Comparison of ENCODE assay signal across 16 cellular contexts in the genomic region with DNA sequence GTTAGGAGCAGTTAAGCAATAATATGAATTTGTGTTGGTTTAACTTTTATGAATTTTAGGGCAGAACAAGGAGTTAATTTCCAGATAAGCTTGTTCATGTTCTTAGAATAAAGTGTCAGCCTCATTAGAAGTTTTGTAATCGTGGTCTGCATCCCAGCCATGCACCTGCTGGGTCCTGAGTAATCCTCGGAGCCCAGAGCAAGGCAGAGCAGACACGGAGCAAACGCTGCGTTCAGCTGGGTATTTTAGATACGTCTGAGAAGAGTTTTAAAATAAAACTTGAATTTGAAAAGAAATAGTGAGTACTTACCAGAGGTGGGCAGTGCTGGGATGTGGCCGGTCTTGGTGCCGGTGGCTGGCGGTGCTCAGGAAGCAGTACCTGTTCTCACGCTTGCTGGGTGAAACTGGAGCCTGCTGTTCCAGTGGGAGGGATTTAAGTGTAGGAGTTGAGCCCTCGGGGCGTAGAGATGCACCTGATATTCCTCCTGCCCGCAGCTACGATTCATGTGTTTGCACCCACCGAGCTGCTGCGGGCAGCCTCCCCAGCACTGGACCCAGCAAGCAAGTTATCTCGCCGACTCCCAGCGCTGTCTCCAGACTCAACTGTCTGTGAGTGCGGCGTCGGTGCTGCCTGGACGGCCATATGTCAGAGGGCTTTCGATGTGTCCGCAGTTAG. TPM values are rescaled to one million over a fixed set of nuclear protein-coding genes. Genes with fewer than 3 reads are reported as not detected.
A peak's percentile ranks its signal among the peaks of the same experiment; 100 is the strongest.
DNase-seq lines count a peak whose midpoint lies in the region; ATAC-seq and TF ChIP-seq lines count a peak whose summit lies in the region.
"Had no signal": no experiment of that assay in that cellular context is flagged by ENCODE, and none has a peak within 500 bp of the region (broad histone marks: within the 10 kb centered on the region; RNA-seq: fewer than 3 reads in every experiment).

A gene (minus strand): TSS at position 406 of the 676 bp plus-strand sequence. CDS start 7,568 bp downstream, outside the sequence.

- H3K4me1 ChIP-seq in left ventricle myocardium inferior = peaks cover 42% of the 10 kb centered on the region
- H3K4me1 ChIP-seq in endodermal cell (ENCODE audit: control insufficient read depth, insufficient read depth, low read length) = no peaks in the 10 kb centered on the region
- peaks cover 32% of the 10 kb centered on the region for H3K4me1 ChIP-seq in parathyroid adenoma
- no peaks in the 10 kb centered on the region; the same call in 1 of the 2 replicates for H3K4me1 ChIP-seq in BE2C

- intact Hi-C loops in left ventricle myocardium inferior (cut with micrococcal nuclease) = no loop called here
- intact Hi-C loops in left ventricle myocardium superior (cut with micrococcal nuclease) = no loop called here

- TF ChIP-seq CTCF in left ventricle myocardium inferior (IDR thresholded peaks at IDR 0.05; ENCODE audit: borderline replicate concordance) (no peak), endodermal cell (conservative IDR thresholded peaks at IDR 0.05) (no peak), parathyroid adenoma (IDR thresholded peaks at IDR 0.05) (peak; percentile 35), BE2C (IDR thresholded peaks at IDR 0.05; ENCODE audit: low read depth, low read length) (no peak)

- H3K36me3 ChIP-seq in left ventricle myocardium inferior (no peaks in the 10 kb centered on the region), endodermal cell (ENCODE audit: control insufficient read depth, insufficient read depth, low read length) (peaks cover 4% of the 10 kb centered on the region), parathyroid adenoma (ENCODE audit: control insufficient read depth, insufficient read depth, low read length) (no peaks in the 10 kb centered on the region), BE2C (no peaks in the 10 kb centered on the region)

- H3K4me1 Mint-ChIP-seq in endodermal cell = peaks cover 17% of the 10 kb centered on the region

- DNase-seq in left ventricle myocardium inferior (no peak), left ventricle myocardium superior (no peak), endodermal cell (peak; percentile 62), BE2C (no peak), UCSD-AML1 (lab: John Stamatoyannopoulos, UW; ENCODE audit: unreplicated experiment) (no peak)
- DNase-seq: activated naive CD8-positive, alpha-beta T cell treated with anti-CD3 and anti-CD28 coated beads for 36 hours; HFFc6; NCI-H1930; substantia nigra; T-helper 9 cell had no signal

- H3K79me2 ChIP-seq in parathyroid adenoma = peaks cover 7% of the 10 kb centered on the region

- WGBS in endodermal cell (ENCODE audit: insufficient coverage in 1 of 2, insufficient read length in 1 of 2), 2 experiments = 96% methylated on average over 25 of the region's 25 CpGs

- no peak for ATAC-seq in left ventricle myocardium superior
- no peak for ATAC-seq in HG03521 (IDR thresholded peaks at IDR 0.05; ENCODE audit: unreplicated experiment)
- ATAC-seq in GM18907 (IDR thresholded peaks at IDR 0.05; ENCODE audit: unreplicated experiment) = no peak

- H3K4me3 ChIP-seq in left ventricle myocardium inferior (no peak within 1 kb of the TSS), endodermal cell (ENCODE audit: low read length) (no peak within 1 kb of the TSS), parathyroid adenoma (ENCODE audit: low read depth, low read length) (peak within 1 kb of the TSS; percentile 29), BE2C (ENCODE audit: low read depth, low read length) (no peak within 1 kb of the TSS)

- no peaks in the 10 kb centered on the region for H3K36me3 Mint-ChIP-seq in endodermal cell (ENCODE audit: low read depth)
- H3K36me3 Mint-ChIP-seq: activated naive CD8-positive, alpha-beta T cell treated with anti-CD3 and anti-CD28 coated beads for 36 hours had no signal

- H2AFZ ChIP-seq in parathyroid adenoma = peak within 1 kb of the TSS; percentile 77

- H3K9ac ChIP-seq in endodermal cell (ENCODE audit: extremely low read depth, low read length, poor library complexity, severe bottlenecking) (no peak within 1 kb of the TSS), parathyroid adenoma (no peak within 1 kb of the TSS)

- H3K27ac ChIP-seq in left ventricle myocardium inferior (replicated peaks) = peak within 1 kb of the TSS; percentile 65
- H3K27ac ChIP-seq in endodermal cell (ENCODE audit: low read depth, low read length) = no peak within 1 kb of the TSS
- H3K27ac ChIP-seq in parathyroid adenoma = peak within 1 kb of the TSS; percentile 86

- no peak within 1 kb of the TSS for H3K27ac Mint-ChIP-seq in endodermal cell
- H3K27ac Mint-ChIP-seq: activated naive CD8-positive, alpha-beta T cell treated with anti-CD3 and anti-CD28 coated beads for 36 hours; progenitor cell of endocrine pancreas had no signal

- H3K27me3 Mint-ChIP-seq in endodermal cell (ENCODE audit: insufficient read depth) = no peaks in the 10 kb centered on the region
- H3K27me3 Mint-ChIP-seq: activated naive CD8-positive, alpha-beta T cell treated with anti-CD3 and anti-CD28 coated beads for 36 hours; progenitor cell of endocrine pancreas had no signal

- H3K9me3 ChIP-seq in left ventricle myocardium inferior (replicated peaks) (no peaks in the 10 kb centered on the region), endodermal cell (ENCODE audit: control insufficient read depth, low read length) (no peaks in the 10 kb centered on the region), parathyroid adenoma (ENCODE audit: control insufficient read depth, low read length) (no peaks in the 10 kb centered on the region), BE2C (no peaks in the 10 kb centered on the region)

- H3K27me3 ChIP-seq in left ventricle myocardium inferior (ENCODE audit: low read depth) = no peaks in the 10 kb centered on the region
- no peaks in the 10 kb centered on the region for H3K27me3 ChIP-seq in endodermal cell (ENCODE audit: control insufficient read depth, insufficient read depth, low read length, poor library complexity, severe bottlenecking)
- H3K27me3 ChIP-seq in parathyroid adenoma (ENCODE audit: control insufficient read depth, insufficient read depth, low read length) = no peaks in the 10 kb centered on the region
- no peaks in the 10 kb centered on the region for H3K27me3 ChIP-seq in BE2C

- H3K9me3 Mint-ChIP-seq in endodermal cell = no peaks in the 10 kb centered on the region
- H3K9me3 Mint-ChIP-seq: activated naive CD8-positive, alpha-beta T cell treated with anti-CD3 and anti-CD28 coated beads for 36 hours; HFFc6 had no signal

- H3K4me2 ChIP-seq in parathyroid adenoma (ENCODE audit: low read length) = peak within 1 kb of the TSS; percentile 61

- H3K4me3 Mint-ChIP-seq in endodermal cell = no peak within 1 kb of the TSS
- H3K4me3 Mint-ChIP-seq: activated naive CD8-positive, alpha-beta T cell treated with anti-CD3 and anti-CD28 coated beads for 36 hours; HFFc6 had no signal

RNA-seq across cellular contexts. Expression of the gene that starts here (rescaled TPM):
- not detected for total RNA-seq in left ventricle myocardium inferior
- 0.15 TPM for total RNA-seq in left ventricle myocardium superior
- total RNA-seq in endodermal cell = not detected
- polyA plus RNA-seq in endodermal cell (2013, experiment 1 of 2) = not detected
- not detected for polyA plus RNA-seq in endodermal cell (2013, experiment 2 of 2)
- 0.54 TPM for polyA plus RNA-seq in BE2C (2012; ENCODE audit: insufficient read depth, insufficient read length, low read depth)
- total RNA-seq: activated naive CD8-positive, alpha-beta T cell treated with anti-CD3 and anti-CD28 coated beads for 36 hours; HFFc6; liver had no signal
- polyA plus RNA-seq: AG04450 had no signal

Comparison
In these comparisons a context has a peak if more than half of its experiments do, and no peak if none do; other contexts are left out.
1. Peak in DNase-seq in endodermal cell; RNA of the gene not detected or under 1 TPM.